ENCODE assay signal across 9 cellular contexts in genomic region chr15:74783808-74784175, GRCh38. TPM values are rescaled to one million over a fixed set of nuclear protein-coding genes. Genes with fewer than 3 reads are reported as not detected.
A peak's percentile ranks its signal among the peaks of the same experiment; 100 is the strongest.
DNase-seq lines count a peak whose midpoint lies in the region; ATAC-seq and TF ChIP-seq lines count a peak whose summit lies in the region.
"Had no signal": no experiment of that assay in that cellular context is flagged by ENCODE, and none has a peak within 500 bp of the region (broad histone marks: within the 10 kb centered on the region; RNA-seq: fewer than 3 reads in every experiment).

No MANE protein-coding gene starts in this region.

- H3K27ac Mint-ChIP-seq in CD14-positive monocyte (peak overlapping the region; percentile 93 to 99 (median 95)), neural crest cell (ENCODE audit: unreplicated experiment) (peak overlapping the region; percentile 57)

- peak; percentile 6 for TF ChIP-seq CTCF in CD14-positive monocyte (IDR thresholded peaks at IDR 0.05)
- TF ChIP-seq CTCF in coronary artery (IDR thresholded peaks at IDR 0.05) = no peak
- TF ChIP-seq CTCF in neural crest cell (conservative IDR thresholded peaks at IDR 0.05) = no peak

- peaks cover 0 to 5% (median 0%) of the 10 kb centered on the region in 3 donors for H3K27me3 Mint-ChIP-seq in CD14-positive monocyte (ENCODE audit: low read depth in 3 of 3)
- H3K27me3 Mint-ChIP-seq in neural crest cell (ENCODE audit: low read depth) = peaks cover 3% of the 10 kb centered on the region

- peak overlapping the region; percentile 65 to 97 for H3K27ac ChIP-seq in coronary artery

- peaks cover 19 to 35% of the 10 kb centered on the region in 2 donors for H3K36me3 Mint-ChIP-seq in CD14-positive monocyte
- H3K36me3 Mint-ChIP-seq in neural crest cell (ENCODE audit: low read depth) = no peaks in the 10 kb centered on the region

- peak overlapping the region; percentile 95 to 97 for H3K4me3 Mint-ChIP-seq in CD14-positive monocyte
- H3K4me3 Mint-ChIP-seq in neural crest cell = peak overlapping the region; percentile 89

- DNase-seq in CD14-positive monocyte (ENCODE audit: low spot score) = no peak
- DNase-seq in NAMALWA (ENCODE audit: low spot score) = peak; percentile 44
- DNase-seq in coronary artery (ENCODE audit: low spot score) = no peak
- no peak for DNase-seq in neural crest cell (ENCODE audit: low read depth, low spot score)
- no peak for DNase-seq in NCI-H2029 treated with DMSO at 0.1 percent for 48 hours (lab: John Stamatoyannopoulos, UW)
- no peak for DNase-seq in DMS53 treated with DMSO at 0.1 percent for 48 hours (lab: John Stamatoyannopoulos, UW; ENCODE audit: unreplicated experiment)
- DNase-seq in SW480 (ENCODE audit: low spot score) = no peak

- intact Hi-C loops in CD14-positive monocyte (cut with micrococcal nuclease) = loop anchor here in 1 of 2 donors (1.0 to 2.0 kb wide), 2 partner anchors 8 to 15 kb away; no protein-coding TSS in a partner anchor

- ATAC-seq in HG02981 (IDR thresholded peaks at IDR 0.05; ENCODE audit: unreplicated experiment) = no peak

- H3K4me1 Mint-ChIP-seq in CD14-positive monocyte (peaks cover 80% of the 10 kb centered on the region), neural crest cell (peaks cover 66% of the 10 kb centered on the region)

- H3K4me3 ChIP-seq in coronary artery = peak overlapping the region; percentile 95

- H3K9me3 Mint-ChIP-seq in CD14-positive monocyte (peaks cover 0 to 3% (median 0%) of the 10 kb centered on the region in 7 donors), neural crest cell (no peaks in the 10 kb centered on the region)

RNA-seq across cellular contexts. Expression of gene CSK, which starts 1.9 kb away (rescaled TPM):
- 100 to 1,000 TPM in 1 of 2 donors, 10 to 100 TPM in 1; 79.0 to 106 TPM for polyA plus RNA-seq in CD14-positive monocyte
- total RNA-seq in neural crest cell = 107 and 109 TPM in 2 replicates

RNA-seq across cellular contexts. Expression of gene LMAN1L, which starts 28.8 kb away (rescaled TPM):
- polyA plus RNA-seq in CD14-positive monocyte = not detected
- total RNA-seq in neural crest cell = not detected in 2 replicates
- total RNA-seq: SK-MEL-5 had no signal

RNA-seq across cellular contexts. Expression of gene CYP1A2, which starts 35.1 kb away (rescaled TPM):
- polyA plus RNA-seq in CD14-positive monocyte = not detected
- not detected in 2 replicates for total RNA-seq in neural crest cell
- total RNA-seq: SK-MEL-5 had no signal

RNA-seq across cellular contexts. Expression of gene CPLX3, which starts 42.6 kb away (rescaled TPM):
- polyA plus RNA-seq in CD14-positive monocyte = not detected
- total RNA-seq in neural crest cell = not detected in 2 replicates
- total RNA-seq: SK-MEL-5 had no signal

RNA-seq across cellular contexts. Expression of gene CYP1A1, which starts 58.5 kb away (rescaled TPM):
- not detected for polyA plus RNA-seq in CD14-positive monocyte
- 1.7 and 2.3 TPM in 2 replicates for total RNA-seq in neural crest cell
